ENCODE assay signal across 1 cellular context in genomic region chr2:168726375-168726774, GRCh38.
TF ChIP-seq lines count a peak whose summit lies in the region.

No MANE protein-coding gene starts in this region.

TF ChIP-seq in HepG2, 621 proteins besides CTCF, POLR2A, EP300 and RAD21 (continued from another document):
- no peak for TF ChIP-seq ZBTB14 (CRISPR knock-in tag; IDR thresholded peaks at IDR 0.05)
- TF ChIP-seq BHLHE40 (IDR thresholded peaks at IDR 0.05; ENCODE audit: low read length): no peak
- TF ChIP-seq ATM (IDR thresholded peaks at IDR 0.05; ENCODE audit: borderline replicate concordance): no peak
- no peak for TF ChIP-seq AGO1 (IDR thresholded peaks at IDR 0.05; ENCODE audit: low read depth, low read length, poor library complexity, severe bottlenecking)
- TF ChIP-seq ZBTB38 (CRISPR knock-in tag; IDR thresholded peaks at IDR 0.05): no peak
TF ChIP-seq in HepG2: peak in this region for 0.
